8 cellular contexts compared by ENCODE assay signal in genomic region chr3:194134757-194135515, GRCh38. TPM values are rescaled to one million over a fixed set of nuclear protein-coding genes. Genes with fewer than 3 reads are reported as not detected.
DNase-seq lines count a peak whose midpoint lies in the region; ATAC-seq lines count a peak whose summit lies in the region.

No MANE protein-coding gene starts in this region.

- H3K79me1 ChIP-seq in mesendoderm (ENCODE audit: low read length) = no peaks in the 10 kb centered on the region

- DNase-seq in C1 segment of cervical spinal cord (lab: John Stamatoyannopoulos, UW) (peak in 13 of 14 donors; percentile 29 to 86 (median 76)), NCI-H82 (lab: John Stamatoyannopoulos, UW) (peak; percentile 99), mesendoderm (peak; percentile 96)
- DNase-seq in activated CD8-positive, alpha-beta memory T cell treated with anti-CD3 and anti-CD28 coated beads for 4 hours (ENCODE audit: low read depth in 2 of 2) = peak; percentile 61 to 72
- peak; percentile 48 to 62 (median 54) for DNase-seq in effector memory CD4-positive, alpha-beta T cell
- DNase-seq in stimulated activated CD8-positive, alpha-beta memory T cell treated with anti-CD3 and anti-CD28 coated beads, Interleukin-12 subunit alpha, Interleukin-12 subunit beta, amount 100 ng/mL, for 4 hours (ENCODE audit: low read depth) = peak; percentile 69

- H4K5ac ChIP-seq in mesendoderm (ENCODE audit: low read length) = no peak overlapping the region

- H3K4ac ChIP-seq in mesendoderm (ENCODE audit: low read depth, low read length) = peak overlapping the region; percentile 83

- peaks cover 16% of the 10 kb centered on the region for H3K79me2 ChIP-seq in mesendoderm (ENCODE audit: control insufficient read depth, insufficient read depth, low read length)

- H2BK15ac ChIP-seq in mesendoderm (replicated peaks; ENCODE audit: low read depth) = no peak overlapping the region

- H3K9me3 ChIP-seq in effector memory CD4-positive, alpha-beta T cell (ENCODE audit: control insufficient read depth, low read length) = no peaks in the 10 kb centered on the region

- H3K4me3 ChIP-seq in effector memory CD4-positive, alpha-beta T cell (ENCODE audit: insufficient read depth, low read depth, low read length, poor library complexity, severe bottlenecking) = peak overlapping the region; percentile 61
- peak overlapping the region; percentile 19 for H3K4me3 ChIP-seq in mesendoderm (ENCODE audit: low read length)

- ATAC-seq in GM19395 (IDR thresholded peaks at IDR 0.05; ENCODE audit: unreplicated experiment) (peak; percentile 38), HG03571 (IDR thresholded peaks at IDR 0.05; ENCODE audit: unreplicated experiment) (peak; percentile 41)

- no peak overlapping the region for H2AK5ac ChIP-seq in mesendoderm (ENCODE audit: low read length)

- no peak overlapping the region for H4K8ac ChIP-seq in mesendoderm (ENCODE audit: low read depth, low read length)

- peak overlapping the region; percentile 71 for H3K9ac ChIP-seq in mesendoderm (ENCODE audit: low read length)

- H3K18ac ChIP-seq in mesendoderm (ENCODE audit: low read length) = peak overlapping the region; percentile 94

- H3K36me3 ChIP-seq in effector memory CD4-positive, alpha-beta T cell (ENCODE audit: control insufficient read depth, insufficient read depth, low read length) = no peaks in the 10 kb centered on the region
- no peaks in the 10 kb centered on the region for H3K36me3 ChIP-seq in mesendoderm (ENCODE audit: control insufficient read depth, insufficient read depth, low read length)

- H3K23ac ChIP-seq in mesendoderm (ENCODE audit: low read length) = no peak overlapping the region

- H2BK120ac ChIP-seq in mesendoderm (ENCODE audit: low read depth, low read length) = peak overlapping the region; percentile 35

- peaks cover 39% of the 10 kb centered on the region for H3K27me3 ChIP-seq in effector memory CD4-positive, alpha-beta T cell (replicated peaks; ENCODE audit: control insufficient read depth, insufficient read depth, low read length, poor library complexity, severe bottlenecking)
- H3K27me3 ChIP-seq in mesendoderm (ENCODE audit: insufficient read depth, low read length, poor library complexity) = no peaks in the 10 kb centered on the region

- H3K56ac ChIP-seq in mesendoderm (ENCODE audit: low read length) = peak overlapping the region; percentile 86

- WGBS in mesendoderm (ENCODE audit: extremely low coverage, insufficient coverage, low lambda C conversion rate) = no CpG with 5 or more reads among the region's 68 CpGs

- H3K27ac ChIP-seq in effector memory CD4-positive, alpha-beta T cell (ENCODE audit: insufficient read depth, low read length, poor library complexity, severe bottlenecking) = no peak overlapping the region
- peak overlapping the region; percentile 76 for H3K27ac ChIP-seq in mesendoderm (ENCODE audit: low read depth, low read length)

- peak overlapping the region; percentile 71 for H3K4me2 ChIP-seq in mesendoderm (ENCODE audit: low read length)

- peak overlapping the region; percentile 33 for H2BK5ac ChIP-seq in mesendoderm (ENCODE audit: low read length)

- peaks cover 40% of the 10 kb centered on the region for H3K4me1 ChIP-seq in effector memory CD4-positive, alpha-beta T cell (ENCODE audit: control insufficient read depth, insufficient read depth, low read length, poor library complexity, severe bottlenecking)
- peaks cover 12% of the 10 kb centered on the region for H3K4me1 ChIP-seq in mesendoderm (ENCODE audit: control insufficient read depth, low read depth, low read length)

RNA-seq across cellular contexts. Expression of gene HES1, which starts 1.0 kb away (rescaled TPM):
- polyA plus RNA-seq in mesendoderm (2013, experiment 1 of 2) = 44.3 TPM
- 42.6 TPM for polyA plus RNA-seq in mesendoderm (2013, experiment 2 of 2)
